8 cellular contexts compared by ENCODE assay signal in the genomic region with DNA sequence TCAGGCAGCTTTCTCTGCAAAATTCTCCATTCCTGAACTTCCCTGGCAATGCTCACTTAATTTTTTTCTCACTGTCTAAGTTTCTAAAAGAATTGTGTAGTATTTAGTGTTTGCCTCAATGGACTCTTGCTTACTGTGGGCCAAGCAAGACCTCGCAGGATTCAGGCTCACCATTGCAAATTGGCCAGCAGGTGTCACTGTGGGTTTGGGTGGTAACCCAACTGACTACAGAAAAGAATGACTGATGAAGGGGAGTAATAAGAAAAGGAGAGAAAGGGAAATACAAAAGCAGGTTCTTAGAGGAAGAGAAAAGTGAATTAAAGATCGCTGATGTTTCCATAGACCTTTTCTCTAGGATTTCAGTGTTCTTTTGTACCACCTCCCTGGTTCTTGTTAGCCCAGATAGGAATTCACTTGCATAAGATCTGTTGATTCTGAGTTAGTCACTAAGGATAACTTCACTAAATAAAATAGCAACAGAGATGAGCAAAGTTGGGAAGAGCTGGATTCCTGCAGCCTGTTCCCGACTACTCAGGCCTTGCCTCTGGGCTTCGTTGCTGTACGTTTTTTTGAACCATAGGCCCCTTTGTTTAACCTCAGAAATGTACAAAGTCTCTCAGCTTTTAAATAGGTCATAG.
DNase-seq lines count a peak whose midpoint lies in the region; ATAC-seq and TF ChIP-seq lines count a peak whose summit lies in the region.

No MANE protein-coding gene starts in this region.

- H3K36me3 Mint-ChIP-seq in activated T-cell treated with anti-CD3 and anti-CD28 coated beads, Interleukin-2, amount 50 U/mL, for 24 hours (ENCODE audit: low read depth): no peaks in the 10 kb centered on the region

- 8 to 10% methylated on average over 5 of the region's 5 CpGs for WGBS in gastroesophageal sphincter (ENCODE audit: low coverage in 1 of 2), 2 donors

- H3K4me1 Mint-ChIP-seq in activated T-cell treated with anti-CD3 and anti-CD28 coated beads, Interleukin-2, amount 50 U/mL, for 24 hours (ENCODE audit: low read depth): no peaks in the 10 kb centered on the region

- peak; percentile 79 for ATAC-seq in GM18861 (IDR thresholded peaks at IDR 0.05; ENCODE audit: unreplicated experiment)
- ATAC-seq in HG03439 (IDR thresholded peaks at IDR 0.05; ENCODE audit: unreplicated experiment): peak; percentile 73
- ATAC-seq in gastroesophageal sphincter: peak; percentile 63

- H3K27me3 ChIP-seq in BE2C (no peaks in the 10 kb centered on the region; the same call in 1 of the 2 replicates), gastroesophageal sphincter (no peaks in the 10 kb centered on the region), osteoblast (ENCODE audit: insufficient read depth, low read length) (no peaks in the 10 kb centered on the region), uterus (no peaks in the 10 kb centered on the region)

- peak; percentile 90 for TF ChIP-seq CTCF in BE2C (IDR thresholded peaks at IDR 0.05; ENCODE audit: low read depth, low read length)
- peak; percentile 81 to 90 (median 84) for TF ChIP-seq CTCF in gastroesophageal sphincter (IDR thresholded peaks at IDR 0.05)
- TF ChIP-seq CTCF in osteoblast (IDR thresholded peaks at IDR 0.05; ENCODE audit: extremely low read depth, low read depth, low read length): peak; percentile 93
- peak; percentile 74 to 79 (median 76) for TF ChIP-seq CTCF in uterus (IDR thresholded peaks at IDR 0.05)

- TF ChIP-seq POLR2A in gastroesophageal sphincter (IDR thresholded peaks at IDR 0.05) (no peak), uterus (IDR thresholded peaks at IDR 0.05) (no peak)

- H3K27ac ChIP-seq in gastroesophageal sphincter (peak overlapping the region in 3 of 4 donors; percentile 43 to 66 (median 63)), osteoblast (ENCODE audit: low read depth, low read length) (no peak overlapping the region), uterus (peak overlapping the region; percentile 23 to 29)

- H3K79me2 ChIP-seq in osteoblast (ENCODE audit: insufficient read depth, low read length): no peaks in the 10 kb centered on the region

- H3K27me3 Mint-ChIP-seq in activated T-cell treated with anti-CD3 and anti-CD28 coated beads, Interleukin-2, amount 50 U/mL, for 24 hours: no peaks in the 10 kb centered on the region

- H3K27ac Mint-ChIP-seq in activated T-cell treated with anti-CD3 and anti-CD28 coated beads, Interleukin-2, amount 50 U/mL, for 24 hours: no peak overlapping the region

- no peak for TF ChIP-seq EP300 in gastroesophageal sphincter (IDR thresholded peaks at IDR 0.05)

- H3K36me3 ChIP-seq in BE2C (no peaks in the 10 kb centered on the region), gastroesophageal sphincter (no peaks in the 10 kb centered on the region), osteoblast (ENCODE audit: insufficient read depth, low read length) (no peaks in the 10 kb centered on the region), uterus (no peaks in the 10 kb centered on the region)

- H3K4me3 ChIP-seq in BE2C (ENCODE audit: low read depth, low read length): no peak overlapping the region
- H3K4me3 ChIP-seq in gastroesophageal sphincter: no peak overlapping the region
- no peak overlapping the region for H3K4me3 ChIP-seq in osteoblast (ENCODE audit: insufficient read depth, low read length)
- H3K4me3 ChIP-seq in uterus: no peak overlapping the region

- DNase-seq in BE2C: peak; percentile 76
- peak; percentile 52 for DNase-seq in NCI-H748 (lab: John Stamatoyannopoulos, UW; ENCODE audit: unreplicated experiment)
- peak; percentile 52 for DNase-seq in activated T-cell treated with anti-CD3 and anti-CD28 coated beads, Interleukin-2, amount 50 U/mL, for 24 hours
- peak; percentile 49 for DNase-seq in osteoblast (ENCODE audit: insufficient read length, low spot score, missing footprints)
- DNase-seq in uterus: peak; percentile 67 to 80

- no peaks in the 10 kb centered on the region for H3K9me3 Mint-ChIP-seq in activated T-cell treated with anti-CD3 and anti-CD28 coated beads, Interleukin-2, amount 50 U/mL, for 24 hours

- peak overlapping the region; percentile 58 for H2AFZ ChIP-seq in osteoblast (ENCODE audit: low read length)

- intact Hi-C loops in uterus (cut with DNase I; ENCODE audit: low total_unique reads): loop anchor here (5.0 kb wide), 1 partner anchor 633 kb away; no protein-coding TSS in a partner anchor

- H3K4me2 ChIP-seq in osteoblast (ENCODE audit: insufficient read depth, low read length): peak overlapping the region; percentile 29

- H3K4me1 ChIP-seq in BE2C: no peaks in the 10 kb centered on the region
- H3K4me1 ChIP-seq in gastroesophageal sphincter: peaks cover 8 to 55% (median 11%) of the 10 kb centered on the region in 3 donors
- H3K4me1 ChIP-seq in osteoblast (ENCODE audit: insufficient read depth, low read length): peaks cover 8% of the 10 kb centered on the region
- H3K4me1 ChIP-seq in uterus: no peaks in the 10 kb centered on the region

- no peak overlapping the region for H3K4me3 Mint-ChIP-seq in activated T-cell treated with anti-CD3 and anti-CD28 coated beads, Interleukin-2, amount 50 U/mL, for 24 hours

- H3K9me3 ChIP-seq in BE2C: no peaks in the 10 kb centered on the region
- H3K9me3 ChIP-seq in gastroesophageal sphincter: no peaks in the 10 kb centered on the region
- no peaks in the 10 kb centered on the region for H3K9me3 ChIP-seq in osteoblast (ENCODE audit: low read depth, low read length)
- no peaks in the 10 kb centered on the region for H3K9me3 ChIP-seq in uterus

- H4K20me1 ChIP-seq in osteoblast (ENCODE audit: insufficient read depth, low read length): no peaks in the 10 kb centered on the region
